ENCODE assay signal across 10 cellular contexts in genomic region chr20:49786226-49786625, GRCh38. TPM values are rescaled to one million over a fixed set of nuclear protein-coding genes. Genes with fewer than 3 reads are reported as not detected.
DNase-seq lines count a peak whose midpoint lies in the region; ATAC-seq and TF ChIP-seq lines count a peak whose summit lies in the region.
"Had no signal": no experiment of that assay in that cellular context is flagged by ENCODE, and none has a peak within 500 bp of the region (broad histone marks: within the 10 kb centered on the region; RNA-seq: fewer than 3 reads in every experiment).

No MANE protein-coding gene starts in this region.

- DNase-seq in activated CD8-positive, alpha-beta memory T cell treated with anti-CD3 and anti-CD28 coated beads, Interleukin-2, amount 10 ng/mL, durations not matched to agents 7 days and 5 days: no peak
- DNase-seq in activated CD8-positive, alpha-beta memory T cell treated with anti-CD3 and anti-CD28 coated beads, Interleukin-2, amount 50 U/mL, for 48 hours: no peak
- DNase-seq in MM.1S (peak; percentile 57), DMS79 treated with DMSO at 0.1 percent for 48 hours (lab: John Stamatoyannopoulos, UW) (no peak), NCI-H1092 treated with DMSO at 0.1 percent for 48 hours (lab: John Stamatoyannopoulos, UW) (no peak)
- no peak for DNase-seq in stimulated activated naive B cell treated with anti-CD40 and anti-IgM and Interleukin-4, amounts not matched to agents 10 μg/mL and 1 μg/mL and 100 μg/mL, for 72 hours
- DNase-seq: sigmoid colon had no signal

- H3K9ac ChIP-seq in MM.1S (ENCODE audit: low read length): peak overlapping the region; percentile 32

- ATAC-seq in activated CD8-positive, alpha-beta memory T cell treated with anti-CD3 and anti-CD28 coated beads, Interleukin-2, amount 10 ng/mL, durations not matched to agents 7 days and 5 days: no peak
- peak; percentile 12 for ATAC-seq in HG02642 (IDR thresholded peaks at IDR 0.05; ENCODE audit: poor library complexity, unreplicated experiment)
- ATAC-seq in stimulated activated naive B cell treated with anti-CD40 and anti-IgM and Interleukin-4, amounts not matched to agents 10 μg/mL and 1 μg/mL and 100 μg/mL, for 72 hours (replicated peaks): peak; percentile 70 to 73
- ATAC-seq in activated CD4-positive, CD25-positive, alpha-beta regulatory T cell treated with anti-CD3 and anti-CD28 coated beads, Interleukin-2, amount 50 U/mL, for 24 hours: no peak

- H3K36me3 ChIP-seq in MM.1S (replicated peaks; ENCODE audit: insufficient read depth, low read length): no peaks in the 10 kb centered on the region
- H3K36me3 ChIP-seq: sigmoid colon had no signal

- H3K4me3 ChIP-seq in MM.1S (ENCODE audit: low read length): peak overlapping the region; percentile 47
- H3K4me3 ChIP-seq: sigmoid colon had no signal

- no peaks in the 10 kb centered on the region for H3K9me3 ChIP-seq in MM.1S (replicated peaks; ENCODE audit: insufficient read depth, low read length)
- H3K9me3 ChIP-seq: sigmoid colon had no signal

- peaks cover 17% of the 10 kb centered on the region for H3K4me1 ChIP-seq in MM.1S (ENCODE audit: low read length)
- H3K4me1 ChIP-seq: sigmoid colon had no signal

- H3K27ac Mint-ChIP-seq in activated CD8-positive, alpha-beta memory T cell treated with anti-CD3 and anti-CD28 coated beads, Interleukin-2, amount 10 ng/mL, durations not matched to agents 7 days and 5 days: peak overlapping the region; percentile 47
- H3K27ac Mint-ChIP-seq in stimulated activated naive B cell treated with anti-CD40 and anti-IgM and Interleukin-4, amounts not matched to agents 10 μg/mL and 1 μg/mL and 100 μg/mL, for 72 hours: peak overlapping the region; percentile 80
- H3K27ac Mint-ChIP-seq: type B pancreatic cell had no signal

- TF ChIP-seq CTCF in MM.1S (IDR thresholded peaks at IDR 0.05; ENCODE audit: low read length): no peak; the same call in 1 of the 2 replicates

- peaks cover 17% of the 10 kb centered on the region for H3K4me1 Mint-ChIP-seq in activated CD8-positive, alpha-beta memory T cell treated with anti-CD3 and anti-CD28 coated beads, Interleukin-2, amount 10 ng/mL, durations not matched to agents 7 days and 5 days
- H3K4me1 Mint-ChIP-seq in stimulated activated naive B cell treated with anti-CD40 and anti-IgM and Interleukin-4, amounts not matched to agents 10 μg/mL and 1 μg/mL and 100 μg/mL, for 72 hours: peaks cover 33 to 53% of the 10 kb centered on the region in 2 donors

- H3K36me3 Mint-ChIP-seq in activated CD8-positive, alpha-beta memory T cell treated with anti-CD3 and anti-CD28 coated beads, Interleukin-2, amount 10 ng/mL, durations not matched to agents 7 days and 5 days: no peaks in the 10 kb centered on the region
- H3K36me3 Mint-ChIP-seq in stimulated activated naive B cell treated with anti-CD40 and anti-IgM and Interleukin-4, amounts not matched to agents 10 μg/mL and 1 μg/mL and 100 μg/mL, for 72 hours: no peaks in the 10 kb centered on the region
- H3K36me3 Mint-ChIP-seq: type B pancreatic cell had no signal

- H2AFZ ChIP-seq in MM.1S (ENCODE audit: low read length): peak overlapping the region; percentile 6

- H4K20me1 ChIP-seq in MM.1S (ENCODE audit: insufficient read depth, low read length): no peaks in the 10 kb centered on the region

- CTCF ChIA-PET in activated CD8-positive, alpha-beta memory T cell treated with anti-CD3 and anti-CD28 coated beads, Interleukin-2, amount 10 ng/mL, durations not matched to agents 7 days and 5 days (lab: Charles Lee): interaction anchor here (1.5 kb wide), 1 partner anchor 16 kb away, joined by 4 read pairs; no protein-coding TSS in a partner anchor

- H3K79me2 ChIP-seq in MM.1S (ENCODE audit: low read length): no peaks in the 10 kb centered on the region

- H3K4me3 Mint-ChIP-seq in activated CD8-positive, alpha-beta memory T cell treated with anti-CD3 and anti-CD28 coated beads, Interleukin-2, amount 10 ng/mL, durations not matched to agents 7 days and 5 days: no peak overlapping the region
- H3K4me3 Mint-ChIP-seq in stimulated activated naive B cell treated with anti-CD40 and anti-IgM and Interleukin-4, amounts not matched to agents 10 μg/mL and 1 μg/mL and 100 μg/mL, for 72 hours: peak overlapping the region; percentile 42 to 63
- H3K4me3 Mint-ChIP-seq: type B pancreatic cell had no signal

- H3K9me3 Mint-ChIP-seq in activated CD8-positive, alpha-beta memory T cell treated with anti-CD3 and anti-CD28 coated beads, Interleukin-2, amount 10 ng/mL, durations not matched to agents 7 days and 5 days (ENCODE audit: low read depth): no peaks in the 10 kb centered on the region
- no peaks in the 10 kb centered on the region for H3K9me3 Mint-ChIP-seq in stimulated activated naive B cell treated with anti-CD40 and anti-IgM and Interleukin-4, amounts not matched to agents 10 μg/mL and 1 μg/mL and 100 μg/mL, for 72 hours
- H3K9me3 Mint-ChIP-seq: type B pancreatic cell had no signal

- H3K27me3 Mint-ChIP-seq in activated CD8-positive, alpha-beta memory T cell treated with anti-CD3 and anti-CD28 coated beads, Interleukin-2, amount 10 ng/mL, durations not matched to agents 7 days and 5 days: no peaks in the 10 kb centered on the region
- no peaks in the 10 kb centered on the region for H3K27me3 Mint-ChIP-seq in stimulated activated naive B cell treated with anti-CD40 and anti-IgM and Interleukin-4, amounts not matched to agents 10 μg/mL and 1 μg/mL and 100 μg/mL, for 72 hours
- H3K27me3 Mint-ChIP-seq: type B pancreatic cell had no signal

- no peaks in the 10 kb centered on the region for H3K27me3 ChIP-seq in MM.1S (replicated peaks; ENCODE audit: insufficient read depth, low read length)
- H3K27me3 ChIP-seq: sigmoid colon had no signal

- peaks cover 20% of the 10 kb centered on the region for H3F3A ChIP-seq in MM.1S (ENCODE audit: insufficient read depth, low read length)

- peak overlapping the region; percentile 74 for H3K27ac ChIP-seq in MM.1S (ENCODE audit: low read length)
- H3K27ac ChIP-seq: sigmoid colon had no signal

- peak overlapping the region; percentile 57 for H3K4me2 ChIP-seq in MM.1S (ENCODE audit: low read depth, low read length)

- H3K9me2 ChIP-seq in MM.1S (replicated peaks; ENCODE audit: insufficient read depth, low read length): no peaks in the 10 kb centered on the region

RNA-seq across cellular contexts. Expression of gene SLC9A8, which starts 26.4 kb away (rescaled TPM):
- total RNA-seq in activated CD8-positive, alpha-beta memory T cell treated with anti-CD3 and anti-CD28 coated beads, Interleukin-2, amount 10 ng/mL, durations not matched to agents 7 days and 5 days: 10 to 100 TPM; 16.3 to 24.9 TPM

Comparison
In these comparisons a context has a peak if more than half of its experiments do, and no peak if none do; other contexts are left out.
1. ATAC-seq: peak in HG02642 (single experiment) and stimulated activated naive B cell treated with anti-CD40 and anti-IgM and Interleukin-4, amounts not matched to agents 10 μg/mL and 1 μg/mL and 100 μg/mL, for 72 hours (2 of 2); none in activated CD8-positive, alpha-beta memory T cell treated with anti-CD3 and anti-CD28 coated beads, Interleukin-2, amount 10 ng/mL, durations not matched to agents 7 days and 5 days (single experiment) and activated CD4-positive, CD25-positive, alpha-beta regulatory T cell treated with anti-CD3 and anti-CD28 coated beads, Interleukin-2, amount 50 U/mL, for 24 hours (0 of 2).